9 cellular contexts compared by ENCODE assay signal in genomic region chrX:155997436-155997835, GRCh38. TPM values are rescaled to one million over a fixed set of nuclear protein-coding genes. Genes with fewer than 3 reads are reported as not detected.
A peak's percentile ranks its signal among the peaks of the same experiment; 100 is the strongest.
DNase-seq lines count a peak whose midpoint lies in the region; ATAC-seq lines count a peak whose summit lies in the region.
"Had no signal": no experiment of that assay in that cellular context is flagged by ENCODE, and none has a peak within 500 bp of the region (broad histone marks: within the 10 kb centered on the region; RNA-seq: fewer than 3 reads in every experiment).

TSS of gene IL9R (plus strand) at chrX:155997696. CDS start at chrX:155997760, 64 bp downstream.

- H3K36me3 ChIP-seq in CD4-positive, CD25-positive, alpha-beta regulatory T cell (ENCODE audit: control insufficient read depth, insufficient read depth, low read length), result no peaks in the 10 kb centered on the region
- no peaks in the 10 kb centered on the region for H3K36me3 ChIP-seq in effector memory CD4-positive, alpha-beta T cell (ENCODE audit: control insufficient read depth, insufficient read depth, low read length)
- no peaks in the 10 kb centered on the region for H3K36me3 ChIP-seq in H7 (replicated peaks; ENCODE audit: control insufficient read depth, insufficient read depth, low read length)

- H3K27me3 Mint-ChIP-seq in CD4-positive, CD25-positive, alpha-beta regulatory T cell, result no peaks in the 10 kb centered on the region

- H3K27me3 ChIP-seq in CD4-positive, CD25-positive, alpha-beta regulatory T cell (ENCODE audit: control insufficient read depth, insufficient read depth, low read length), result no peaks in the 10 kb centered on the region
- no peaks in the 10 kb centered on the region for H3K27me3 ChIP-seq in effector memory CD4-positive, alpha-beta T cell (replicated peaks; ENCODE audit: control insufficient read depth, insufficient read depth, low read length, poor library complexity, severe bottlenecking)
- no peaks in the 10 kb centered on the region for H3K27me3 ChIP-seq in H7 (ENCODE audit: control insufficient read depth, insufficient read depth, low read length)

- peaks cover 0 to 18% (median 9%) of the 10 kb centered on the region in 4 donors for H3K4me1 Mint-ChIP-seq in CD4-positive, CD25-positive, alpha-beta regulatory T cell

- no peak within 1 kb of the TSS for H3K4me3 ChIP-seq in CD4-positive, CD25-positive, alpha-beta regulatory T cell (ENCODE audit: low read depth, low read length)
- H3K4me3 ChIP-seq in effector memory CD4-positive, alpha-beta T cell (ENCODE audit: insufficient read depth, low read depth, low read length, poor library complexity, severe bottlenecking), result no peak within 1 kb of the TSS
- no peak within 1 kb of the TSS for H3K4me3 ChIP-seq in H7 (ENCODE audit: insufficient read depth, low read depth, low read length)

- peak; percentile 5 to 58 (median 8) for DNase-seq in CD4-positive, CD25-positive, alpha-beta regulatory T cell
- peak; percentile 14 to 23 (median 21) for DNase-seq in effector memory CD4-positive, alpha-beta T cell
- no peak for DNase-seq in dedifferentiated amniotic fluid mesenchymal stem cell (ENCODE audit: extremely low spot score)
- DNase-seq in H7, result no peak
- DNase-seq in DMS114 treated with DMSO at 0.1 percent for 48 hours (lab: John Stamatoyannopoulos, UW; ENCODE audit: unreplicated experiment), result no peak
- DNase-seq in DMS153 (lab: John Stamatoyannopoulos, UW), result no peak

- H3K9me3 ChIP-seq in CD4-positive, CD25-positive, alpha-beta regulatory T cell (ENCODE audit: control insufficient read depth in 2 of 2, low read length in 2 of 2), result no peaks in the 10 kb centered on the region
- H3K9me3 ChIP-seq in effector memory CD4-positive, alpha-beta T cell (ENCODE audit: control insufficient read depth, low read length), result no peaks in the 10 kb centered on the region

- peak within 1 kb of the TSS in 2 of 4 donors; percentile 17 to 35 for H3K4me3 Mint-ChIP-seq in CD4-positive, CD25-positive, alpha-beta regulatory T cell

- peak within 1 kb of the TSS in 2 of 3 donors; percentile 90 to 93 for H3K27ac Mint-ChIP-seq in CD4-positive, CD25-positive, alpha-beta regulatory T cell

- ATAC-seq in CD4-positive, CD25-positive, alpha-beta regulatory T cell (ENCODE audit: low read depth in 2 of 2), result peak; percentile 70 to 75
- peak; percentile 87 for ATAC-seq in GM21717 (IDR thresholded peaks at IDR 0.05; ENCODE audit: unreplicated experiment)

- intact Hi-C loops in T-helper 1 cell treated with Interleukin-12 subunit alpha and Interleukin-12 subunit beta and Interleukin-4 antibody, amounts not matched to agents 30 ng/mL and 1 ng/mL, for 36 hours (cut with micrococcal nuclease), result loop anchor here (1.0 kb wide), 1 partner anchor 30 kb away; no protein-coding TSS in a partner anchor

- H3K9me3 Mint-ChIP-seq in CD4-positive, CD25-positive, alpha-beta regulatory T cell, result no peaks in the 10 kb centered on the region

- H3K4me1 ChIP-seq in CD4-positive, CD25-positive, alpha-beta regulatory T cell (ENCODE audit: control insufficient read depth, insufficient read depth, low read length, poor library complexity, severe bottlenecking), result peaks cover 3% of the 10 kb centered on the region
- peaks cover 2% of the 10 kb centered on the region for H3K4me1 ChIP-seq in effector memory CD4-positive, alpha-beta T cell (ENCODE audit: control insufficient read depth, insufficient read depth, low read length, poor library complexity, severe bottlenecking)

- H3K36me3 Mint-ChIP-seq in CD4-positive, CD25-positive, alpha-beta regulatory T cell, result no peaks in the 10 kb centered on the region

- H3K27ac ChIP-seq in CD4-positive, CD25-positive, alpha-beta regulatory T cell (ENCODE audit: insufficient read depth, low read length, poor library complexity, severe bottlenecking), result no peak within 1 kb of the TSS
- H3K27ac ChIP-seq in effector memory CD4-positive, alpha-beta T cell (ENCODE audit: insufficient read depth, low read length, poor library complexity, severe bottlenecking), result peak within 1 kb of the TSS; percentile 25

RNA-seq across cellular contexts. Expression of gene IL9R, which starts in this region (rescaled TPM):
- total RNA-seq in CD4-positive, CD25-positive, alpha-beta regulatory T cell, result 4.5 TPM
- polyA plus RNA-seq in CD4-positive, CD25-positive, alpha-beta regulatory T cell, result 1 to 10 TPM in 3 of 4 donors, under 1 TPM in 1; 0.93 to 4.0 (median 1.6) TPM
- total RNA-seq in T-helper 1 cell treated with Interleukin-12 subunit alpha and Interleukin-12 subunit beta and Interleukin-4 antibody, amounts not matched to agents 30 ng/mL and 1 ng/mL, for 36 hours, result 28.9 and 33.2 TPM in 2 replicates
- 0.17 and 0.78 TPM in 2 replicates for total RNA-seq in H7 (2014; rRNA removed; shearing (Covaris generic))
- total RNA-seq: LHCN-M2 had no signal

Comparison
In these comparisons a context has a peak if more than half of its experiments do, and no peak if none do; other contexts are left out.
1. DNase-seq: peak in CD4-positive, CD25-positive, alpha-beta regulatory T cell (3 of 3) and effector memory CD4-positive, alpha-beta T cell (3 of 3); none in dedifferentiated amniotic fluid mesenchymal stem cell (single experiment), H7 (single experiment), DMS114 treated with DMSO at 0.1 percent for 48 hours (single experiment) and DMS153 (single experiment).